12 cellular contexts compared by ENCODE assay signal in the genomic region with DNA sequence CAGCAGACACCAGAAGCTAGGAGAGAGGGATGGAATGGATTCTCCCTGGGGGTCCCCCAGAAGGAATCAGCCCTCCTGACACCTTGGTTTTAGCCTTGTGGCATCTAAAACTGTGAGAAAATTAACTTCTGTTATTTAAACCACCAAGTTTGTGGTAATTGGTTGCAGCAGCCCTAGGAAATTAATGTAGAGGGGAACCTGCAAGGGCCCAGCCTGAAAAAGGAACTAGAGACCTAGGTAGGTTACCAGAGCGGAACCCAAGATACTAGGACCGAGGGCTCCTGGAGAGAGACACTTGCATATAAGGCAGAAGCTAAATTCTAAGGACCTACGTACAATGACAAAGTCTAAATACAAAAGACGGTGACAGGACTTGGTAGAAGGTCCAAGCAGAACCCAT. TPM values are rescaled to one million over a fixed set of nuclear protein-coding genes. Genes with fewer than 3 reads are reported as not detected.
A peak's percentile ranks its signal among the peaks of the same experiment; 100 is the strongest.
DNase-seq lines count a peak whose midpoint lies in the region; ATAC-seq, FAIRE-seq and TF ChIP-seq lines count a peak whose summit lies in the region.
"Had no signal": no experiment of that assay in that cellular context is flagged by ENCODE, and none has a peak within 500 bp of the region (broad histone marks: within the 10 kb centered on the region; RNA-seq: fewer than 3 reads in every experiment).

No MANE protein-coding gene starts in this region.

- ATAC-seq in GM19468 (IDR thresholded peaks at IDR 0.05; ENCODE audit: extremely low read depth, unreplicated experiment), result peak; percentile 24
- ATAC-seq in HG02938 (IDR thresholded peaks at IDR 0.05; ENCODE audit: unreplicated experiment), result peak; percentile 49

- FAIRE-seq in GM12891 (lab: Jason Lieb, UNC), result peak; percentile 82

- DNase-seq in GM12891 (ENCODE audit: insufficient read length, low spot score), result no peak
- DNase-seq in NOMO-1 (lab: John Stamatoyannopoulos, UW; ENCODE audit: unreplicated experiment in 2 of 2), result peak; percentile 58 to 78
- no peak for DNase-seq in HK-2 (ENCODE audit: unreplicated experiment)
- no peak for DNase-seq in D341Med (ENCODE audit: low spot score)
- DNase-seq in AG08396 (ENCODE audit: low spot score), result no peak
- no peak for DNase-seq in NCI-H510A treated with DMSO at 0.1 percent for 48 hours (lab: John Stamatoyannopoulos, UW)
- DNase-seq: activated CD4-positive, CD25-positive, alpha-beta regulatory T cell; central memory CD4-positive, alpha-beta T cell; esophagus squamous epithelium; GDM1 had no signal

- no peak for TF ChIP-seq POLR2A in GM12891 (IDR thresholded peaks at IDR 0.05; ENCODE audit: low read depth, low read length)

TF ChIP-seq in GM12891, 5 proteins besides CTCF, POLR2A, EP300 and RAD21:
- TF ChIP-seq POLR2AphosphoS5 (IDR thresholded peaks at IDR 0.05; ENCODE audit: low read depth, low read length) (no peak), SPI1 (IDR thresholded peaks at IDR 0.05; ENCODE audit: low read depth, low read length) (peak; percentile 55), POU2F2 (IDR thresholded peaks at IDR 0.05; ENCODE audit: low read depth, low read length) (0 out of 2 replicates have a peak, but pooled peaks have one; percentile 24), PAX5 (IDR thresholded peaks at IDR 0.05; ENCODE audit: insufficient read depth, low read length, severe bottlenecking) (peak; percentile 74), TAF1 (IDR thresholded peaks at IDR 0.05; ENCODE audit: low read depth, low read length) (no peak)

RNA-seq across cellular contexts. Expression of gene DENND5B, which starts 8.1 kb away (rescaled TPM):
- polyA plus RNA-seq in GM12891 (2012; ENCODE audit: low read depth, missing spikeins), result 4.0 TPM

Comparison
In these comparisons a context has a peak if more than half of its experiments do, and no peak if none do; other contexts are left out.
1. DNase-seq: peak in NOMO-1 (2 of 2); none in GM12891 (single experiment), HK-2 (single experiment), D341Med (single experiment), AG08396 (single experiment) and NCI-H510A treated with DMSO at 0.1 percent for 48 hours (single experiment).